ENCODE assay signal across 8 cellular contexts in the genomic region with DNA sequence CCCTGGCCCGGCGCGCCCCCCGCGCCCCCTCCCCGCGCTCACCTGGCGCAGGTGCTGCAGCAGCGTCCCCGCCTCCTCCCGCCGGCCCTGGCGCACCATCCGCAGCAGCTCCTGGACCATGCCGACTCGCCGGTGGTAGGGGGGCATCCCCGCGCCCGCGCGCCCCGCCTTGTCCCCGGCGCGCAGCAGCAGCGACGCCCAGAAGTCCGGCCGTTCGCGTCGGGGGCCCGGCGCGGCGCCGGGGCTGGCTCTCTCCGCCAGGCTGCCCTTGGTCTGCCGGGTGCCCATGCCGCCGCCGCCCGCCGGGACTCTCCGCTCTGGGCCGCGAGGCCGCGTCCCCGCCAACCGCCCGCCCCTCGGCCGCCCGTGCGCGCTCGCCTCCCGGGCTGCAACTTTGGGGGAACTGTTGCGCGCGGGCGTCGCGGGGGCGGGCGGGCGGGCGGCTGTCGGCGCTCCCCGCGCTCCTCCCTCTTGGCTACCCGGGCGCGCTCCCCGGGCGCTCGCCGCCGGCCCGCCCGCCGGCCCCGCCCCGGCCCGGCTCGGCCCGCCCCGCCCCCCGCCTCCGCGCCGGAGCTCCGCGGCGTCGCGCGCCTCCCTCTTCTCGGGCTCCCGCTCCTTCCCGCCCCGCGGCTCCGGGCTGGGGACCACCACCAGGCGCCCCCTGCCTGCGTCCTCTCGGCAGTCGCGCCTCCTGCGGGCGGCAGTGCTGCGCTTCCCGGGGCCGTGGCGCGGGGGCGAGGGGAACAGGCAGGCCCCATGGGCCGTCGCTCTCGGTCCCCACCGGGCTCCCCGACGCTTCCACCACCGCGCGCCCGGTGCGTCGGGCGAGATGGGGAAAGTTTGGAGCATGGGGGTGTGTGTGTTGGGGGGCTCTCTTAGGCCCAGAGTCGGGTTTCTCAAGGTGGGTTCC. TPM values are rescaled to one million over a fixed set of nuclear protein-coding genes. Genes with fewer than 3 reads are reported as not detected.
DNase-seq lines count a peak whose midpoint lies in the region; FAIRE-seq and TF ChIP-seq lines count a peak whose summit lies in the region.

A gene with protein sequence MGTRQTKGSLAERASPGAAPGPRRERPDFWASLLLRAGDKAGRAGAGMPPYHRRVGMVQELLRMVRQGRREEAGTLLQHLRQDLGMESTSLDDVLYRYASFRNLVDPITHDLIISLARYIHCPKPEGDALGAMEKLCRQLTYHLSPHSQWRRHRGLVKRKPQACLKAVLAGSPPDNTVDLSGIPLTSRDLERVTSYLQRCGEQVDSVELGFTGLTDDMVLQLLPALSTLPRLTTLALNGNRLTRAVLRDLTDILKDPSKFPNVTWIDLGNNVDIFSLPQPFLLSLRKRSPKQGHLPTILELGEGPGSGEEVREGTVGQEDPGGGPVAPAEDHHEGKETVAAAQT (minus strand): TSS at position 491 of the 910 bp plus-strand sequence. CDS start 203 bp downstream, at position 288.

- CTCF ChIA-PET in activated naive CD4-positive, alpha-beta T cell treated with anti-CD3 and anti-CD28 coated beads, Interleukin-2, amount 10 ng/mL, durations not matched to agents 7 days and 5 days (lab: Charles Lee), result no interaction called here

- peak within 1 kb of the TSS; percentile 73 for H3K4me3 Mint-ChIP-seq in activated naive CD4-positive, alpha-beta T cell treated with anti-CD3 and anti-CD28 coated beads, Interleukin-2, amount 10 ng/mL, durations not matched to agents 7 days and 5 days
- peak within 1 kb of the TSS; percentile 74 for H3K4me3 Mint-ChIP-seq in progenitor cell of endocrine pancreas (ENCODE audit: low read depth)

- no peaks in the 10 kb centered on the region for H3K36me3 ChIP-seq in BLaER1 treated with 17β-estradiol and CSF1 and Interleukin-3, amounts not matched to agents 10 nM and 100 nM
- H3K36me3 ChIP-seq in H7 (replicated peaks; ENCODE audit: control insufficient read depth, insufficient read depth, low read length), result no peaks in the 10 kb centered on the region; the same call in 1 of the 2 replicates

- peak; percentile 96 for DNase-seq in H7
- peak; percentile 45 for DNase-seq in RPMI7951 (ENCODE audit: low read depth)
- DNase-seq in activated naive CD4-positive, alpha-beta T cell treated with anti-CD3 and anti-CD28 coated beads, Interleukin-2, amount 10 ng/mL, durations not matched to agents 7 days and 5 days, result peak; percentile 64
- peak; percentile 83 for DNase-seq in cardiac septum (ENCODE audit: low spot score)
- peak; percentile 60 for DNase-seq in progenitor cell of endocrine pancreas (ENCODE audit: low spot score, unreplicated experiment)
- peak; percentile 73 for DNase-seq in urothelium cell line (ENCODE audit: low spot score)
- DNase-seq in NCI-H226, result no peak

- peaks cover 0 to 18% (median 0%) of the 10 kb centered on the region in 11 experiments; a peak in 6 of 22 replicates for H4K20me1 ChIP-seq in BLaER1 treated with 17β-estradiol and CSF1 and Interleukin-3, amounts not matched to agents 10 nM and 100 nM

- TF ChIP-seq CTCF in progenitor cell of endocrine pancreas (IDR thresholded peaks at IDR 0.05; ENCODE audit: unreplicated experiment), result peak; percentile 42

- peak within 1 kb of the TSS; percentile 52 to 81 (median 68); a peak in 18 of 22 replicates for H3K9ac ChIP-seq in BLaER1 treated with 17β-estradiol and CSF1 and Interleukin-3, amounts not matched to agents 10 nM and 100 nM

- no peaks in the 10 kb centered on the region for H3K9me3 ChIP-seq in BLaER1 treated with 17β-estradiol and CSF1 and Interleukin-3, amounts not matched to agents 10 nM and 100 nM (replicated peaks in 1 of 11)

- H3K36me3 Mint-ChIP-seq in activated naive CD4-positive, alpha-beta T cell treated with anti-CD3 and anti-CD28 coated beads, Interleukin-2, amount 10 ng/mL, durations not matched to agents 7 days and 5 days, result no peaks in the 10 kb centered on the region
- no peaks in the 10 kb centered on the region for H3K36me3 Mint-ChIP-seq in progenitor cell of endocrine pancreas (ENCODE audit: insufficient read depth)

- H3K27ac Mint-ChIP-seq in activated naive CD4-positive, alpha-beta T cell treated with anti-CD3 and anti-CD28 coated beads, Interleukin-2, amount 10 ng/mL, durations not matched to agents 7 days and 5 days, result no peak within 1 kb of the TSS
- H3K27ac Mint-ChIP-seq in progenitor cell of endocrine pancreas, result no peak within 1 kb of the TSS

- H3K4me1 Mint-ChIP-seq in activated naive CD4-positive, alpha-beta T cell treated with anti-CD3 and anti-CD28 coated beads, Interleukin-2, amount 10 ng/mL, durations not matched to agents 7 days and 5 days, result peaks cover 9% of the 10 kb centered on the region
- H3K4me1 Mint-ChIP-seq in progenitor cell of endocrine pancreas (ENCODE audit: low read depth), result peaks cover 22% of the 10 kb centered on the region

- no peak for FAIRE-seq in urothelium cell line (lab: Jason Lieb, UNC)

- peak within 1 kb of the TSS; percentile 63 to 79 (median 70) for H3K4me3 ChIP-seq in BLaER1 treated with 17β-estradiol and CSF1 and Interleukin-3, amounts not matched to agents 10 nM and 100 nM
- H3K4me3 ChIP-seq in H7 (ENCODE audit: insufficient read depth, low read depth, low read length), result peak within 1 kb of the TSS; percentile 52

- H3K4me1 ChIP-seq in BLaER1 treated with 17β-estradiol and CSF1 and Interleukin-3, amounts not matched to agents 10 nM and 100 nM, result peaks cover 0 to 34% (median 20%) of the 10 kb centered on the region in 10 experiments; a peak in 16 of 20 replicates

- H3K4me2 ChIP-seq in BLaER1 treated with 17β-estradiol and CSF1 and Interleukin-3, amounts not matched to agents 10 nM and 100 nM, result peak within 1 kb of the TSS; percentile 88 to 96 (median 92)

- peaks cover 80% of the 10 kb centered on the region for H3K27me3 Mint-ChIP-seq in activated naive CD4-positive, alpha-beta T cell treated with anti-CD3 and anti-CD28 coated beads, Interleukin-2, amount 10 ng/mL, durations not matched to agents 7 days and 5 days
- peaks cover 35% of the 10 kb centered on the region for H3K27me3 Mint-ChIP-seq in progenitor cell of endocrine pancreas

- intact Hi-C loops in cardiac septum (cut with DNase I), result no loop called here

- no peaks in the 10 kb centered on the region for H3K9me3 Mint-ChIP-seq in activated naive CD4-positive, alpha-beta T cell treated with anti-CD3 and anti-CD28 coated beads, Interleukin-2, amount 10 ng/mL, durations not matched to agents 7 days and 5 days
- no peaks in the 10 kb centered on the region for H3K9me3 Mint-ChIP-seq in progenitor cell of endocrine pancreas (ENCODE audit: low read depth)

- H3K27ac ChIP-seq in BLaER1 treated with 17β-estradiol and CSF1 and Interleukin-3, amounts not matched to agents 10 nM and 100 nM, result peak within 1 kb of the TSS in 3 of 11 experiments; percentile 37 to 48 (median 38); a peak in 4 of 22 replicates

- peaks cover 0 to 25% (median 8%) of the 10 kb centered on the region in 11 experiments; a peak in 8 of 22 replicates for H3K27me3 ChIP-seq in BLaER1 treated with 17β-estradiol and CSF1 and Interleukin-3, amounts not matched to agents 10 nM and 100 nM
- peaks cover 27% of the 10 kb centered on the region for H3K27me3 ChIP-seq in H7 (ENCODE audit: control insufficient read depth, insufficient read depth, low read length)

RNA-seq across cellular contexts. Expression of the gene that starts here (rescaled TPM):
- 3.3 and 5.9 TPM in 2 replicates for total RNA-seq in H7 (2014; rRNA removed; shearing (Covaris generic))
- total RNA-seq in RPMI7951 (2014; rRNA removed; shearing (Covaris generic)), result 2.7 and 3.2 TPM in 2 replicates
- total RNA-seq in cardiac septum (1.4 TPM), progenitor cell of endocrine pancreas (8.5 and 9.7 TPM in 2 replicates)
